ENCODE assay signal across 8 cellular contexts in genomic region chr1:869499-870244, GRCh38. TPM values are rescaled to one million over a fixed set of nuclear protein-coding genes. Genes with fewer than 3 reads are reported as not detected.
DNase-seq lines count a peak whose midpoint lies in the region; ATAC-seq and TF ChIP-seq lines count a peak whose summit lies in the region.

No MANE protein-coding gene starts in this region.

- H3K36me3 Mint-ChIP-seq in dendritic cell treated with granulocyte-macrophage colony-stimulating factor and Interleukin-4, amounts not matched to agents 40 ng/mL and 50 ng/mL, for 4 days (ENCODE audit: low read depth) = no peaks in the 10 kb centered on the region
- no peaks in the 10 kb centered on the region for H3K36me3 Mint-ChIP-seq in memory B cell

- peak; percentile 22 for DNase-seq in NCI-H460 (ENCODE audit: extremely low read depth, low read depth)
- peak; percentile 80 to 82 for DNase-seq in activated CD4-positive, alpha-beta T cell treated with anti-CD3 and anti-CD28 coated beads, Interleukin-2, amount 50 U/mL, for 48 hours
- peak; percentile 90 to 95 for DNase-seq in memory B cell (ENCODE audit: low spot score in 2 of 2)
- DNase-seq in stimulated activated CD8-positive, alpha-beta memory T cell treated with anti-CD3 and anti-CD28 coated beads, Interleukin-15, amount 100 ng/mL, for 24 hours (ENCODE audit: low read depth) = peak; percentile 70

- peaks cover 14% of the 10 kb centered on the region for H3K4me1 Mint-ChIP-seq in dendritic cell treated with granulocyte-macrophage colony-stimulating factor and Interleukin-4, amounts not matched to agents 40 ng/mL and 50 ng/mL, for 4 days (ENCODE audit: low read depth)
- H3K4me1 Mint-ChIP-seq in memory B cell = peaks cover 19% of the 10 kb centered on the region

- ATAC-seq in memory B cell (ENCODE audit: low read depth) (peak; percentile 66), GM19452 (IDR thresholded peaks at IDR 0.05; ENCODE audit: unreplicated experiment) (no peak)

- no peaks in the 10 kb centered on the region for H3K9me3 Mint-ChIP-seq in dendritic cell treated with granulocyte-macrophage colony-stimulating factor and Interleukin-4, amounts not matched to agents 40 ng/mL and 50 ng/mL, for 4 days
- no peaks in the 10 kb centered on the region for H3K9me3 Mint-ChIP-seq in memory B cell

- peak; percentile 97 for TF ChIP-seq CTCF in 22Rv1 (IDR thresholded peaks at IDR 0.05)
- TF ChIP-seq CTCF in GM12873 (IDR thresholded peaks at IDR 0.05; ENCODE audit: insufficient read depth, low read depth, low read length, missing control alignments) = peak; percentile 79

- H3K4me3 Mint-ChIP-seq in dendritic cell treated with granulocyte-macrophage colony-stimulating factor and Interleukin-4, amounts not matched to agents 40 ng/mL and 50 ng/mL, for 4 days = peak overlapping the region; percentile 33
- no peak overlapping the region for H3K4me3 Mint-ChIP-seq in memory B cell

- peaks cover 4% of the 10 kb centered on the region for H3K27me3 Mint-ChIP-seq in dendritic cell treated with granulocyte-macrophage colony-stimulating factor and Interleukin-4, amounts not matched to agents 40 ng/mL and 50 ng/mL, for 4 days
- peaks cover 12% of the 10 kb centered on the region for H3K27me3 Mint-ChIP-seq in memory B cell

- intact Hi-C loops in dendritic cell treated with granulocyte-macrophage colony-stimulating factor and Interleukin-4, amounts not matched to agents 40 ng/mL and 50 ng/mL, for 4 days (cut with micrococcal nuclease) = no loop called here

- H3K27ac Mint-ChIP-seq in dendritic cell treated with granulocyte-macrophage colony-stimulating factor and Interleukin-4, amounts not matched to agents 40 ng/mL and 50 ng/mL, for 4 days = no peak overlapping the region
- no peak overlapping the region for H3K27ac Mint-ChIP-seq in memory B cell

- H3K27ac ChIP-seq in 22Rv1 = no peak overlapping the region

RNA-seq across cellular contexts. Expression of gene SAMD11, which starts 54.1 kb away (rescaled TPM):
- 1.4 and 4.9 TPM in 2 replicates for total RNA-seq in NCI-H460 (2014; rRNA removed; shearing (Covaris generic))
- polyA plus RNA-seq in NCI-H460 (2014; cell fraction: nucleus; rRNA removed) = 18.6 and 37.1 TPM in 2 replicates

Comparison
In these comparisons a context has a peak if more than half of its experiments do, and no peak if none do; other contexts are left out.
1. DNase-seq: peak in every context shown above with its lines; median percentile 92 in memory B cell; 81 in activated CD4-positive, alpha-beta T cell treated with anti-CD3 and anti-CD28 coated beads, Interleukin-2, amount 50 U/mL, for 48 hours; 70 in stimulated activated CD8-positive, alpha-beta memory T cell treated with anti-CD3 and anti-CD28 coated beads, Interleukin-15, amount 100 ng/mL, for 24 hours; 22 in NCI-H460.